In the genomic region with DNA sequence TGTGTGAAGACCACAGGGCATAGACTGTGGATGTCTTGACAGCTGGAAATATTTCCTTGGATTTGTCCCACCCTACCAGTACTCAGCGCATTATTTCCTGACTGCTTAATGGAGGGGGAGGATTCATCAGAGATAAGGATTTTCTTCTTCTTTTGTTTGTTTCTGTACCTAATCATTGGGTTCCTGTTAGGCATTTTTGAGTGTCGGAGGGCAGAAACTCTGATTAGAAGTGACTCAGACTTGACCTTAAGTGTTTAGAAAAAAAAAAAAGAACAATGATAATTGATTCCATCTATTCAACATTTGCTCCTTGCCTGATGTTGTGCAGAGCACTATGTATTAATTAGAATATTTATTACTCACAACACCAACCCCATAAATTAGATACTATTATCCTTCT, we compare ENCODE assay signal across 8 cellular contexts.
"Had no signal": no experiment of that assay in that cellular context is flagged by ENCODE, and none has a peak within 500 bp of the region (broad histone marks: within the 10 kb centered on the region; RNA-seq: fewer than 3 reads in every experiment).

No MANE protein-coding gene starts in this region.

- H3K36me3 ChIP-seq: HAP-1 had no signal

- ATAC-seq: HCT116, HepG2 had no signal

- H3K4me3 ChIP-seq: GM23248, HAP-1 had no signal

- H3K4me1 Mint-ChIP-seq: IgD-negative memory B cell had no signal

- H3K4me1 ChIP-seq: HAP-1 had no signal

- H3K9ac ChIP-seq: GM23248 had no signal

- H3K4me3 Mint-ChIP-seq: HFFc6, IgD-negative memory B cell had no signal

- H3K9me3 ChIP-seq: HAP-1 had no signal

- H3K27ac ChIP-seq: GM23248, HL-60 had no signal

- H3K27me3 Mint-ChIP-seq: IgD-negative memory B cell had no signal

- H3K9me3 Mint-ChIP-seq: IgD-negative memory B cell had no signal

- H2AFZ ChIP-seq: GM23248 had no signal

- DNase-seq: GM23248, HFFc6, KBM-7 had no signal

- H3K36me3 Mint-ChIP-seq: IgD-negative memory B cell had no signal

- H3K27ac Mint-ChIP-seq: HFFc6, IgD-negative memory B cell had no signal
